Comparison of ENCODE assay signal across 34 cellular contexts in genomic region chr2:207860685-207861084, GRCh38.
"Had no signal": no experiment of that assay in that cellular context is flagged by ENCODE, and none has a peak within 500 bp of the region (broad histone marks: within the 10 kb centered on the region; RNA-seq: fewer than 3 reads in every experiment).

No MANE protein-coding gene starts in this region.

- ATAC-seq: activated naive CD4-positive, alpha-beta T cell treated with anti-CD3 and anti-CD28 coated beads, Interleukin-2, amount 50 U/mL, for 72 hours; activated T-cell treated with anti-CD3 and anti-CD28 coated beads, Interleukin-2, amount 50 U/mL, for 4 hours; body of pancreas; PC-3 had no signal

- H3K27me3 Mint-ChIP-seq: activated B cell treated with CpG ODN at 0.5 μM for 24 hours; activated CD4-positive, alpha-beta memory T cell treated with anti-CD3 and anti-CD28 coated beads for 36 hours had no signal

- H3K4me3 Mint-ChIP-seq: activated B cell treated with CpG ODN at 0.5 μM for 24 hours; activated CD4-positive, alpha-beta memory T cell treated with anti-CD3 and anti-CD28 coated beads for 36 hours; activated naive CD4-positive, alpha-beta T cell treated with anti-CD3 and anti-CD28 coated beads for 36 hours; activated T-cell treated with anti-CD3 and anti-CD28 coated beads, Interleukin-2, amount 50 U/mL, for 4 hours; activated T-helper 1 cell treated with anti-CD3 and anti-CD28 coated beads, Interleukin-12 subunit alpha, Interleukin-12 subunit beta, Interleukin-2, Interleukin-4 antibody, amounts not matched to agents 30 ng/mL and 10 ng/mL and 1 ng/mL, durations not matched to agents 14 hours and 24 hours and 36 hours; T-helper 1 cell treated with Interleukin-12 subunit alpha and Interleukin-12 subunit beta and Interleukin-4 antibody, amounts not matched to agents 30 μg/mL and 1 μg/mL, for 36 hours; T-helper 2 cell treated with Interferon-gamma antibody and Interleukin-4, amounts not matched to agents 5 μg/mL and 100 μg/mL, for 36 hours had no signal

- H3K4me1 Mint-ChIP-seq: activated B cell treated with CpG ODN at 0.5 μM for 24 hours had no signal

- H3K4me1 ChIP-seq: adrenal gland, body of pancreas, breast epithelium, Peyer's patch, SJSA1 had no signal

- H3K36me3 ChIP-seq: adrenal gland, breast epithelium, Peyer's patch, SJSA1 had no signal

- H3K27ac Mint-ChIP-seq: activated B cell treated with CpG ODN at 0.5 μM for 24 hours; activated CD4-positive, alpha-beta memory T cell treated with anti-CD3 and anti-CD28 coated beads for 36 hours; activated naive CD4-positive, alpha-beta T cell treated with anti-CD3 and anti-CD28 coated beads for 36 hours; activated naive CD4-positive, alpha-beta T cell treated with anti-CD3 and anti-CD28 coated beads, Interleukin-2, amount 50 U/mL, for 72 hours; activated T-helper 1 cell treated with anti-CD3 and anti-CD28 coated beads, Interleukin-12 subunit alpha, Interleukin-12 subunit beta, Interleukin-2, Interleukin-4 antibody, amounts not matched to agents 30 ng/mL and 10 ng/mL and 1 ng/mL, durations not matched to agents 14 hours and 24 hours and 36 hours; T-helper 1 cell treated with Interleukin-12 subunit alpha and Interleukin-12 subunit beta and Interleukin-4 antibody, amounts not matched to agents 30 μg/mL and 1 μg/mL, for 36 hours; T-helper 2 cell treated with Interferon-gamma antibody and Interleukin-4, amounts not matched to agents 5 μg/mL and 100 μg/mL, for 36 hours had no signal

- DNase-seq: activated B cell treated with CpG ODN at 0.5 μM for 24 hours; activated CD4-positive, alpha-beta memory T cell treated with anti-CD3 and anti-CD28 coated beads for 36 hours; activated CD4-positive, alpha-beta T cell treated with anti-CD3 and anti-CD28 coated beads for 4 hours; activated CD4-positive, alpha-beta T cell treated with anti-CD3 and anti-CD28 coated beads, Interleukin-2, amount 50 U/mL, for 1 hour; activated CD4-positive, CD25-positive, alpha-beta regulatory T cell treated with anti-CD3 and anti-CD28 coated beads, Interleukin-2, amount 50 U/mL, for 72 hours; activated CD8-positive, alpha-beta memory T cell treated with anti-CD3 and anti-CD28 coated beads, Interleukin-2, amount 50 U/mL, for 4 hours; activated gamma-delta T cell treated with Interleukin-2 at 50 U/mL for 16 hours; activated naive CD4-positive, alpha-beta T cell treated with anti-CD3 and anti-CD28 coated beads for 36 hours; activated T-cell treated with anti-CD3 and anti-CD28 coated beads for 4 hours; activated T-cell treated with anti-CD3 and anti-CD28 coated beads, Interleukin-2, amount 50 U/mL, for 4 hours; adrenal gland; body of pancreas; caudate nucleus; Karpas-422; KBM-7; NCI-H1048; NCI-H1105 treated with DMSO at 0.1 percent for 48 hours; NCI-H1436; NCI-H1694; NCI-H2029; NCI-H524 treated with DMSO at 0.1 percent for 48 hours; NCI-H748 treated with DMSO at 0.1 percent for 48 hours; NK-92 treated with Interleukin-12 subunit alpha and Interleukin-12 subunit beta, amount 100 ng/mL, for 24 hours; PC-3; Peyer's patch; RPMI8226; SHP77 treated with DMSO at 0.1 percent for 48 hours; SK-N-SH had no signal

- H3K9me3 Mint-ChIP-seq: activated B cell treated with CpG ODN at 0.5 μM for 24 hours; activated CD4-positive, alpha-beta memory T cell treated with anti-CD3 and anti-CD28 coated beads for 36 hours; activated naive CD4-positive, alpha-beta T cell treated with anti-CD3 and anti-CD28 coated beads for 36 hours; activated naive CD4-positive, alpha-beta T cell treated with anti-CD3 and anti-CD28 coated beads, Interleukin-2, amount 50 U/mL, for 72 hours; activated T-cell treated with anti-CD3 and anti-CD28 coated beads, Interleukin-2, amount 50 U/mL, for 4 hours; activated T-helper 1 cell treated with anti-CD3 and anti-CD28 coated beads, Interleukin-12 subunit alpha, Interleukin-12 subunit beta, Interleukin-2, Interleukin-4 antibody, amounts not matched to agents 30 ng/mL and 10 ng/mL and 1 ng/mL, durations not matched to agents 14 hours and 24 hours and 36 hours; T-helper 1 cell treated with Interleukin-12 subunit alpha and Interleukin-12 subunit beta and Interleukin-4 antibody, amounts not matched to agents 30 μg/mL and 1 μg/mL, for 36 hours; T-helper 2 cell treated with Interferon-gamma antibody and Interleukin-4, amounts not matched to agents 5 μg/mL and 100 μg/mL, for 36 hours had no signal

- H3K9ac ChIP-seq: SK-N-SH had no signal

- H3K9me3 ChIP-seq: adrenal gland, body of pancreas, breast epithelium, Peyer's patch, SJSA1, SK-N-SH had no signal

- H3K27me3 ChIP-seq: adrenal gland, body of pancreas, breast epithelium, Peyer's patch, SJSA1 had no signal

- H3K27ac ChIP-seq: adrenal gland, body of pancreas, breast epithelium, Peyer's patch, SJSA1 had no signal

- H3K4me3 ChIP-seq: adrenal gland, body of pancreas, breast epithelium, Peyer's patch, SJSA1 had no signal
